ENCODE assay signal across 8 cellular contexts in genomic region chr5:142472306-142472951, GRCh38.
DNase-seq lines count a peak whose midpoint lies in the region; ATAC-seq and TF ChIP-seq lines count a peak whose summit lies in the region.

No MANE protein-coding gene starts in this region.

- no peak for TF ChIP-seq CTCF in choroid plexus epithelial cell (conservative IDR thresholded peaks at IDR 0.05; ENCODE audit: low read depth, low read length)
- no peak for TF ChIP-seq CTCF in GM20000 (IDR thresholded peaks at IDR 0.05; ENCODE audit: extremely low read depth, missing control alignments)

- H3K4me3 ChIP-seq in choroid plexus epithelial cell (ENCODE audit: low read depth, low read length) = no peak overlapping the region

- intact Hi-C loops in cardiac septum (cut with DNase I) = no loop called here

- peak; percentile 46 for ATAC-seq in GM18502 (IDR thresholded peaks at IDR 0.05; ENCODE audit: poor library complexity, unreplicated experiment)

- peak; percentile 41 for DNase-seq in T-helper 22 cell (ENCODE audit: low read depth)
- peak; percentile 81 for DNase-seq in choroid plexus epithelial cell (ENCODE audit: low read depth)
- DNase-seq in stimulated activated CD4-positive, alpha-beta T cell treated with anti-CD3 and anti-CD28 coated beads, Interleukin-1b, Interleukin-23, amount 100 ng/mL, for 48 hours = peak; percentile 77
- no peak for DNase-seq in cardiac septum (ENCODE audit: low spot score)
- DNase-seq in NCI-H510A treated with DMSO at 0.1 percent for 48 hours (lab: John Stamatoyannopoulos, UW) = no peak
- DNase-seq in GM20000 (ENCODE audit: low spot score) = no peak
- DNase-seq in NCI-H2029 treated with DMSO at 0.1 percent for 48 hours (lab: John Stamatoyannopoulos, UW) = no peak

Comparison
In these comparisons a context has a peak if more than half of its experiments do, and no peak if none do; other contexts are left out.
1. DNase-seq: peak in T-helper 22 cell (single experiment), choroid plexus epithelial cell (single experiment) and stimulated activated CD4-positive, alpha-beta T cell treated with anti-CD3 and anti-CD28 coated beads, Interleukin-1b, Interleukin-23, amount 100 ng/mL, for 48 hours (single experiment); none in cardiac septum (single experiment), NCI-H510A treated with DMSO at 0.1 percent for 48 hours (single experiment), GM20000 (single experiment) and NCI-H2029 treated with DMSO at 0.1 percent for 48 hours (single experiment).